14 cellular contexts compared by ENCODE assay signal in genomic region chr21:46423546-46424061, GRCh38. TPM values are rescaled to one million over a fixed set of nuclear protein-coding genes. Genes with fewer than 3 reads are reported as not detected.
DNase-seq lines count a peak whose midpoint lies in the region; ATAC-seq and TF ChIP-seq lines count a peak whose summit lies in the region.
"Had no signal": no experiment of that assay in that cellular context is flagged by ENCODE, and none has a peak within 500 bp of the region (broad histone marks: within the 10 kb centered on the region; RNA-seq: fewer than 3 reads in every experiment).

No MANE protein-coding gene starts in this region.

- H3K9me3 Mint-ChIP-seq in activated T-cell treated with anti-CD3 and anti-CD28 coated beads, Interleukin-2, amount 50 U/mL, for 4 hours = no peaks in the 10 kb centered on the region
- H3K9me3 Mint-ChIP-seq in activated naive CD8-positive, alpha-beta T cell treated with anti-CD3 and anti-CD28 coated beads, Interleukin-2, amount 50 U/mL, for 24 hours = no peaks in the 10 kb centered on the region

- TF ChIP-seq POLR2A in NB4 (IDR thresholded peaks at IDR 0.05; ENCODE audit: extremely low read depth, insufficient read length) (no peak), gastrocnemius medialis (IDR thresholded peaks at IDR 0.05) (no peak)

- peak overlapping the region; percentile 18 for H3K27ac Mint-ChIP-seq in activated naive CD8-positive, alpha-beta T cell treated with anti-CD3 and anti-CD28 coated beads, Interleukin-2, amount 50 U/mL, for 24 hours

- H3K4me3 ChIP-seq in NB4 (ENCODE audit: low read depth, low read length) (no peak overlapping the region), gastrocnemius medialis (no peak overlapping the region)
- H3K4me3 ChIP-seq: GM12878 had no signal

- H3K9me3 ChIP-seq in gastrocnemius medialis = no peaks in the 10 kb centered on the region

- no peak for TF ChIP-seq CTCF in NB4 (IDR thresholded peaks at IDR 0.05; ENCODE audit: low read depth, low read length)
- TF ChIP-seq CTCF in gastrocnemius medialis (IDR thresholded peaks at IDR 0.05 in 4 of 5, conservative IDR thresholded peaks at IDR 0.05 in 1 of 5) = no peak
- TF ChIP-seq CTCF in foreskin keratinocyte (conservative IDR thresholded peaks at IDR 0.05) = no peak

- intact Hi-C loops in gastrocnemius medialis (cut with DNase I; ENCODE audit: low total_unique reads) = no loop called here

- H3K36me3 ChIP-seq in gastrocnemius medialis = peaks cover 12 to 97% of the 10 kb centered on the region in 2 donors

- H3K4me1 ChIP-seq in gastrocnemius medialis = no peaks in the 10 kb centered on the region
- no peaks in the 10 kb centered on the region for H3K4me1 ChIP-seq in foreskin keratinocyte

- peaks cover 9% of the 10 kb centered on the region for H3K36me3 Mint-ChIP-seq in activated T-cell treated with anti-CD3 and anti-CD28 coated beads, Interleukin-2, amount 50 U/mL, for 4 hours (ENCODE audit: insufficient read depth)
- H3K36me3 Mint-ChIP-seq in activated naive CD8-positive, alpha-beta T cell treated with anti-CD3 and anti-CD28 coated beads, Interleukin-2, amount 50 U/mL, for 24 hours (ENCODE audit: low read depth) = peaks cover 15% of the 10 kb centered on the region

- peak overlapping the region; percentile 17 for H3K4me3 Mint-ChIP-seq in activated T-cell treated with anti-CD3 and anti-CD28 coated beads, Interleukin-2, amount 50 U/mL, for 4 hours
- H3K4me3 Mint-ChIP-seq in activated naive CD8-positive, alpha-beta T cell treated with anti-CD3 and anti-CD28 coated beads, Interleukin-2, amount 50 U/mL, for 24 hours = no peak overlapping the region

- in situ Hi-C loops in gastrocnemius medialis (cut with MboI; ENCODE audit: low sequenced_read_pairs in 4 of 4) = no loop called here

- ATAC-seq in activated T-cell treated with anti-CD3 and anti-CD28 coated beads, Interleukin-2, amount 50 U/mL, for 4 hours = no peak
- ATAC-seq in activated naive CD8-positive, alpha-beta T cell treated with anti-CD3 and anti-CD28 coated beads, Interleukin-2, amount 50 U/mL, for 24 hours = no peak
- ATAC-seq in gastrocnemius medialis (no peak), foreskin keratinocyte (no peak)
- ATAC-seq: GM12878, left lobe of liver, Right ventricle myocardium inferior had no signal

- peaks cover 21% of the 10 kb centered on the region for H3K4me1 Mint-ChIP-seq in activated T-cell treated with anti-CD3 and anti-CD28 coated beads, Interleukin-2, amount 50 U/mL, for 4 hours (ENCODE audit: low read depth)
- H3K4me1 Mint-ChIP-seq in activated naive CD8-positive, alpha-beta T cell treated with anti-CD3 and anti-CD28 coated beads, Interleukin-2, amount 50 U/mL, for 24 hours = peaks cover 22% of the 10 kb centered on the region

- no peaks in the 10 kb centered on the region for H3K27me3 Mint-ChIP-seq in activated T-cell treated with anti-CD3 and anti-CD28 coated beads, Interleukin-2, amount 50 U/mL, for 4 hours (ENCODE audit: low read depth)
- H3K27me3 Mint-ChIP-seq in activated naive CD8-positive, alpha-beta T cell treated with anti-CD3 and anti-CD28 coated beads, Interleukin-2, amount 50 U/mL, for 24 hours = no peaks in the 10 kb centered on the region

- peak overlapping the region; percentile 42 to 61 (median 58) for H3K27ac ChIP-seq in gastrocnemius medialis
- no peak overlapping the region for H3K27ac ChIP-seq in foreskin keratinocyte

- H3K27me3 ChIP-seq in gastrocnemius medialis (no peaks in the 10 kb centered on the region), foreskin keratinocyte (no peaks in the 10 kb centered on the region)

- DNase-seq in activated T-cell treated with anti-CD3 and anti-CD28 coated beads, Interleukin-2, amount 50 U/mL, for 4 hours = no peak
- no peak for DNase-seq in activated T-cell treated with anti-CD3 and anti-CD28 coated beads, Interleukin-2, amount 50 U/mL, for 1 hour
- DNase-seq in NB4 (ENCODE audit: low read depth) (peak; percentile 38), gastrocnemius medialis (no peak), foreskin keratinocyte (no peak), SHP77 treated with DMSO at 0.1 percent for 48 hours (lab: John Stamatoyannopoulos, UW) (no peak)
- no peak for DNase-seq in activated naive CD8-positive, alpha-beta T cell treated with anti-CD3 and anti-CD28 coated beads, Interleukin-2, amount 50 U/mL, for 24 hours
- DNase-seq in stimulated activated CD4-positive, alpha-beta T cell treated with anti-CD3 and anti-CD28 coated beads, Interleukin-2, amount 100 ng/mL, for 48 hours = no peak
- DNase-seq: NCI-H146; NCI-H526; stimulated activated CD4-positive, alpha-beta T cell treated with anti-CD3 and anti-CD28 coated beads, Interleukin-2, amount 100 ng/mL, for 24 hours had no signal

RNA-seq across cellular contexts. Expression of gene DIP2A, which starts 35.1 kb away (rescaled TPM):
- total RNA-seq in activated T-cell treated with anti-CD3 and anti-CD28 coated beads, Interleukin-2, amount 50 U/mL, for 4 hours = 10 to 100 TPM; 17.8 to 19.5 (median 18.9) TPM
- total RNA-seq in gastrocnemius medialis (10 to 100 TPM in 2 of 4 donors, 1 to 10 TPM in 2; 6.3 to 15.5 (median 11.8) TPM), foreskin keratinocyte (30.6 and 32.0 TPM in 2 replicates)
- polyA plus RNA-seq in foreskin keratinocyte = 9.7 and 10.8 TPM in 2 replicates
